14 cellular contexts compared by ENCODE assay signal in genomic region chr1:40898434-40898900, GRCh38. TPM values are rescaled to one million over a fixed set of nuclear protein-coding genes. Genes with fewer than 3 reads are reported as not detected.
DNase-seq lines count a peak whose midpoint lies in the region; ATAC-seq, FAIRE-seq and TF ChIP-seq lines count a peak whose summit lies in the region.
"Had no signal": no experiment of that assay in that cellular context is flagged by ENCODE, and none has a peak within 500 bp of the region (broad histone marks: within the 10 kb centered on the region; RNA-seq: fewer than 3 reads in every experiment).

No MANE protein-coding gene starts in this region.

- H3K9ac ChIP-seq in HCT116 (ENCODE audit: low read length) (peak overlapping the region; percentile 39), astrocyte (ENCODE audit: low read length) (no peak overlapping the region)

- H2AFZ ChIP-seq in HCT116 (ENCODE audit: low read depth, low read length, poor library complexity, severe bottlenecking) (peak overlapping the region; percentile 96), astrocyte (ENCODE audit: low read depth, low read length) (no peak overlapping the region)

- TF ChIP-seq POLR2A in HCT116 (IDR thresholded peaks at IDR 0.05; ENCODE audit: borderline replicate concordance, extremely low read depth, insufficient read depth, insufficient read length) (no peak), esophagus muscularis mucosa (IDR thresholded peaks at IDR 0.05; ENCODE audit: low read depth) (no peak)

- H3K27ac Mint-ChIP-seq in astrocyte (ENCODE audit: unreplicated experiment): no peak overlapping the region
- H3K27ac Mint-ChIP-seq: activated CD8-positive, alpha-beta memory T cell treated with anti-CD3 and anti-CD28 coated beads, Interleukin-2, amount 10 ng/mL, durations not matched to agents 7 days and 5 days; B cell had no signal

- RAD21 ChIA-PET in HCT116 (lab: Charles Lee; ENCODE audit: low non-redundant PET in 1 of 2, low total read pairs in 2 of 2, uncharacterized antibody in 2 of 2, unreplicated experiment in 2 of 2): no interaction called here

- no peak for TF ChIP-seq CTCF in HCT116 (IDR thresholded peaks at IDR 0.05 in 2 of 3, conservative IDR thresholded peaks at IDR 0.05 in 1 of 3; ENCODE audit: borderline replicate concordance in 1 of 3, insufficient read depth in 1 of 3, low read depth in 2 of 3, low read length in 2 of 3)
- no peak for TF ChIP-seq CTCF in astrocyte (IDR thresholded peaks at IDR 0.05; ENCODE audit: insufficient read depth, low read depth, low read length)
- TF ChIP-seq CTCF in esophagus muscularis mucosa (IDR thresholded peaks at IDR 0.05): no peak

- 48% methylated on average over 4 of the region's 4 CpGs for WGBS in esophagus muscularis mucosa

- no peak overlapping the region for H3K4me3 Mint-ChIP-seq in astrocyte (ENCODE audit: unreplicated experiment)
- H3K4me3 Mint-ChIP-seq: activated CD8-positive, alpha-beta memory T cell treated with anti-CD3 and anti-CD28 coated beads, Interleukin-2, amount 10 ng/mL, durations not matched to agents 7 days and 5 days; B cell; neural crest cell had no signal

- CTCF ChIA-PET in HCT116 (lab: Charles Lee): no interaction called here

- TF ChIP-seq EP300 in esophagus muscularis mucosa (IDR thresholded peaks at IDR 0.05): no peak

- H3K9me3 ChIP-seq in HCT116 (ENCODE audit: control insufficient read depth in 1 of 2, insufficient read depth in 1 of 2, low read depth in 1 of 2, low read length in 2 of 2): peaks cover 11 to 19% of the 10 kb centered on the region in 2 experiments; a peak in 2 of 4 replicates
- peaks cover 15% of the 10 kb centered on the region for H3K9me3 ChIP-seq in astrocyte (ENCODE audit: insufficient read depth, low read depth, low read length)
- peaks cover 0 to 19% (median 12%) of the 10 kb centered on the region in 4 donors for H3K9me3 ChIP-seq in esophagus muscularis mucosa

- H3K27ac ChIP-seq in HCT116 (ENCODE audit: low read depth, low read length) (peak overlapping the region; percentile 70), astrocyte (ENCODE audit: low read depth, low read length) (no peak overlapping the region), esophagus muscularis mucosa (replicated peaks in 1 of 4) (no peak overlapping the region)

- H3K9me3 Mint-ChIP-seq in astrocyte (ENCODE audit: unreplicated experiment): peaks cover 12% of the 10 kb centered on the region

- H3K36me3 ChIP-seq in HCT116 (ENCODE audit: control insufficient read depth in 1 of 2, insufficient read depth in 2 of 2, low read length in 2 of 2) (peaks cover 0 to 2% of the 10 kb centered on the region in 2 experiments; a peak in 1 of 4 replicates), astrocyte (ENCODE audit: insufficient read depth, low read length) (no peaks in the 10 kb centered on the region), esophagus muscularis mucosa (no peaks in the 10 kb centered on the region)

- FAIRE-seq in astrocyte (lab: Jason Lieb, UNC): no peak

- ATAC-seq in HCT116 (0 out of 2 replicates have a peak, but pooled peaks have one; percentile 3), GM18498 (IDR thresholded peaks at IDR 0.05; ENCODE audit: unreplicated experiment) (no peak)
- ATAC-seq: activated CD8-positive, alpha-beta memory T cell treated with anti-CD3 and anti-CD28 coated beads, Interleukin-2, amount 10 ng/mL, durations not matched to agents 7 days and 5 days had no signal

- POLR2A ChIA-PET in HCT116 (lab: Charles Lee): interaction anchor here (2.3 kb wide), 1 partner anchor 22 kb away, joined by 8 read pairs; no protein-coding TSS in a partner anchor

- intact Hi-C loops in HCT116 (cut with micrococcal nuclease): loop anchor here (2.0 kb wide), 1 partner anchor 22 kb away; no protein-coding TSS in a partner anchor
- intact Hi-C loops in esophagus muscularis mucosa (cut with DNase I): no loop called here

- H3K4me2 ChIP-seq in HCT116 (ENCODE audit: low read length) (peak overlapping the region; percentile 79), astrocyte (ENCODE audit: low read length) (peak overlapping the region; percentile 5)

- no peaks in the 10 kb centered on the region for H3K27me3 Mint-ChIP-seq in astrocyte (ENCODE audit: low read depth, unreplicated experiment)
- H3K27me3 Mint-ChIP-seq: activated CD8-positive, alpha-beta memory T cell treated with anti-CD3 and anti-CD28 coated beads, Interleukin-2, amount 10 ng/mL, durations not matched to agents 7 days and 5 days had no signal

- no peaks in the 10 kb centered on the region for H3K36me3 Mint-ChIP-seq in astrocyte (ENCODE audit: low read depth, unreplicated experiment)

- H3K4me1 ChIP-seq in HCT116 (ENCODE audit: control insufficient read depth in 1 of 2, insufficient read depth in 2 of 2, low read length in 2 of 2): peaks cover 37 to 71% of the 10 kb centered on the region in 2 experiments
- peaks cover 29% of the 10 kb centered on the region for H3K4me1 ChIP-seq in astrocyte (ENCODE audit: insufficient read depth, low read length)
- peaks cover 0 to 11% (median 9%) of the 10 kb centered on the region in 4 donors for H3K4me1 ChIP-seq in esophagus muscularis mucosa

- H3K4me1 Mint-ChIP-seq in astrocyte (ENCODE audit: low read depth, unreplicated experiment): peaks cover 20% of the 10 kb centered on the region
- H3K4me1 Mint-ChIP-seq: B cell had no signal

- H4K20me1 ChIP-seq in HCT116 (ENCODE audit: insufficient read depth) (no peaks in the 10 kb centered on the region), astrocyte (ENCODE audit: insufficient read depth, low read length) (no peaks in the 10 kb centered on the region)

- H3K79me2 ChIP-seq in HCT116 (ENCODE audit: insufficient read depth, low read length) (no peaks in the 10 kb centered on the region), astrocyte (ENCODE audit: insufficient read depth, low read length) (no peaks in the 10 kb centered on the region)

- H3K27me3 ChIP-seq in HCT116 (ENCODE audit: insufficient read depth, low read length) (no peaks in the 10 kb centered on the region), astrocyte (ENCODE audit: insufficient read depth, low read length) (no peaks in the 10 kb centered on the region), esophagus muscularis mucosa (no peaks in the 10 kb centered on the region)

- DNase-seq in A172 (ENCODE audit: low spot score) (peak; percentile 79), HCT116 (ENCODE audit: low read depth, low spot score) (no peak), astrocyte (ENCODE audit: low read depth) (peak; percentile 45), kidney tubule cell (ENCODE audit: low spot score) (peak; percentile 89), esophagus muscularis mucosa (ENCODE audit: extremely low spot score) (no peak), NCI-H1417 treated with DMSO at 0.1 percent for 48 hours (lab: John Stamatoyannopoulos, UW) (no peak)
- no peak for DNase-seq in NK-92 treated with Interleukin-12 subunit alpha and Interleukin-12 subunit beta, amount 100 ng/mL, for 24 hours (lab: John Stamatoyannopoulos, UW)
- DNase-seq: activated CD8-positive, alpha-beta memory T cell treated with anti-CD3 and anti-CD28 coated beads, Interleukin-2, amount 10 ng/mL, durations not matched to agents 7 days and 5 days; hypothalamus; NCI-H146; SHP77 had no signal

- H3K9me2 ChIP-seq in HCT116 (ENCODE audit: insufficient read depth): no peaks in the 10 kb centered on the region

- no TSS peak for BruUV-seq in HCT116 (replicated peaks; lab: Mats Ljungman, UMichigan)

- no peak for TF ChIP-seq RAD21 in HCT116 (IDR thresholded peaks at IDR 0.05; ENCODE audit: low read depth)

- H3K4me3 ChIP-seq in HCT116 (replicated peaks in 1 of 2; ENCODE audit: low read depth in 1 of 2, low read length in 2 of 2): peak overlapping the region in 1 of 2 experiments; percentile 43; a peak in 1 of 4 replicates
- no peak overlapping the region for H3K4me3 ChIP-seq in astrocyte (ENCODE audit: insufficient read depth, low read depth, low read length)
- H3K4me3 ChIP-seq in esophagus muscularis mucosa: no peak overlapping the region

TF ChIP-seq in HCT116, 20 proteins besides CTCF, POLR2A, EP300 and RAD21:
- TF ChIP-seq FOSL1 (IDR thresholded peaks at IDR 0.05; ENCODE audit: low read depth): 0 out of 2 replicates have a peak, but pooled peaks have one; percentile 28
- no peak for TF ChIP-seq EZH2phosphoT487 (IDR thresholded peaks at IDR 0.05; ENCODE audit: borderline replicate concordance)

RNA-seq across cellular contexts. Expression of gene CITED4, which starts 36.3 kb away (rescaled TPM):
- total RNA-seq in A172 (2014; rRNA removed; shearing (Covaris generic)): 4.1 and 5.3 TPM in 2 replicates
- total RNA-seq in HCT116 (2021; ENCODE audit: unreplicated experiment): 7.8 TPM
- 4.3 and 6.8 TPM in 2 replicates for polyA plus RNA-seq in HCT116 (2012)
- 4.8 and 7.1 TPM in 2 replicates for total RNA-seq in astrocyte
- total RNA-seq in esophagus muscularis mucosa: 10 to 100 TPM; 10.1 to 37.8 (median 18.5) TPM

Comparison
In these comparisons a context has a peak if more than half of its experiments do, and no peak if none do; other contexts are left out.
1. DNase-seq: peak in A172 (single experiment), astrocyte (single experiment) and kidney tubule cell (single experiment); none in HCT116 (single experiment), esophagus muscularis mucosa (single experiment), NK-92 treated with Interleukin-12 subunit alpha and Interleukin-12 subunit beta, amount 100 ng/mL, for 24 hours (single experiment) and NCI-H1417 treated with DMSO at 0.1 percent for 48 hours (single experiment).